ENCODE assay signal across 8 cellular contexts in genomic region chr12:32548691-32549412, GRCh38.
A peak's percentile ranks its signal among the peaks of the same experiment; 100 is the strongest.
DNase-seq lines count a peak whose midpoint lies in the region; ATAC-seq and TF ChIP-seq lines count a peak whose summit lies in the region.

No MANE protein-coding gene starts in this region.

- H3K4me3 ChIP-seq in duodenal mucosa (ENCODE audit: low read depth in 1 of 2, low read length in 2 of 2) (no peak overlapping the region), tibial artery (peak overlapping the region; percentile 14 to 23)

- H3K27ac Mint-ChIP-seq in stimulated activated effector memory CD8-positive, alpha-beta T cell treated with anti-CD3 and anti-CD28 coated beads, Interleukin-12 subunit alpha, Interleukin-12 subunit beta, amount 100 ng/mL, for 72 hours, result no peak overlapping the region

- TF ChIP-seq CTCF in tibial artery (IDR thresholded peaks at IDR 0.05), result no peak

- DNase-seq in LHCN-M2 (ENCODE audit: low read depth) (peak; percentile 82), midbrain (lab: John Stamatoyannopoulos, UW) (peak; percentile 52), tibial artery (peak; percentile 61 to 76), HuH-7.5 (ENCODE audit: low spot score) (no peak)
- no peak for DNase-seq in stimulated activated effector memory CD8-positive, alpha-beta T cell treated with anti-CD3 and anti-CD28 coated beads, Interleukin-12 subunit alpha, Interleukin-12 subunit beta, amount 100 ng/mL, for 72 hours (ENCODE audit: low spot score in 2 of 2)
- DNase-seq in activated CD4-positive, CD25-positive, alpha-beta regulatory T cell treated with anti-CD3 and anti-CD28 coated beads, Interleukin-2, amount 50 U/mL, for 72 hours, result no peak
- DNase-seq in stimulated activated CD8-positive, alpha-beta memory T cell treated with anti-CD3 and anti-CD28 coated beads, Interleukin-4, amount 100 ng/mL, for 48 hours, result no peak

- no peak for ATAC-seq in stimulated activated effector memory CD8-positive, alpha-beta T cell treated with anti-CD3 and anti-CD28 coated beads, Interleukin-12 subunit alpha, Interleukin-12 subunit beta, amount 100 ng/mL, for 72 hours

- H3K36me3 ChIP-seq in duodenal mucosa (ENCODE audit: control insufficient read depth in 1 of 2, insufficient read depth in 2 of 2, low read length in 2 of 2) (no peaks in the 10 kb centered on the region), tibial artery (no peaks in the 10 kb centered on the region)

- peak overlapping the region; percentile 10 for H3K27ac ChIP-seq in duodenal mucosa (ENCODE audit: low read depth, low read length)
- peak overlapping the region; percentile 75 to 76 for H3K27ac ChIP-seq in tibial artery

- peaks cover 9 to 14% of the 10 kb centered on the region in 2 donors for H3K4me1 ChIP-seq in duodenal mucosa (ENCODE audit: control insufficient read depth in 1 of 2, insufficient read depth in 2 of 2, low read length in 2 of 2)
- H3K4me1 ChIP-seq in tibial artery, result peaks cover 0 to 82% (median 51%) of the 10 kb centered on the region in 4 donors

- H3K9ac ChIP-seq in duodenal mucosa (ENCODE audit: low read depth in 1 of 2, low read length in 2 of 2), result no peak overlapping the region

- no peaks in the 10 kb centered on the region for H3K36me3 Mint-ChIP-seq in stimulated activated effector memory CD8-positive, alpha-beta T cell treated with anti-CD3 and anti-CD28 coated beads, Interleukin-12 subunit alpha, Interleukin-12 subunit beta, amount 100 ng/mL, for 72 hours

- no peaks in the 10 kb centered on the region for H3K9me3 Mint-ChIP-seq in stimulated activated effector memory CD8-positive, alpha-beta T cell treated with anti-CD3 and anti-CD28 coated beads, Interleukin-12 subunit alpha, Interleukin-12 subunit beta, amount 100 ng/mL, for 72 hours

- no peaks in the 10 kb centered on the region for H3K27me3 ChIP-seq in duodenal mucosa (ENCODE audit: control insufficient read depth in 1 of 2, insufficient read depth in 2 of 2, low read length in 2 of 2)
- H3K27me3 ChIP-seq in tibial artery, result no peaks in the 10 kb centered on the region

- no peaks in the 10 kb centered on the region for H3K4me1 Mint-ChIP-seq in stimulated activated effector memory CD8-positive, alpha-beta T cell treated with anti-CD3 and anti-CD28 coated beads, Interleukin-12 subunit alpha, Interleukin-12 subunit beta, amount 100 ng/mL, for 72 hours

- intact Hi-C loops in tibial artery (cut with DNase I; ENCODE audit: low total_unique reads), result no loop called here

- no peaks in the 10 kb centered on the region for H3K9me3 ChIP-seq in duodenal mucosa (ENCODE audit: control insufficient read depth in 1 of 2, low read length in 2 of 2)
- H3K9me3 ChIP-seq in tibial artery, result no peaks in the 10 kb centered on the region

- no peak overlapping the region for H3K4me3 Mint-ChIP-seq in stimulated activated effector memory CD8-positive, alpha-beta T cell treated with anti-CD3 and anti-CD28 coated beads, Interleukin-12 subunit alpha, Interleukin-12 subunit beta, amount 100 ng/mL, for 72 hours

Comparison
In these comparisons a context has a peak if more than half of its experiments do, and no peak if none do; other contexts are left out.
1. DNase-seq: peak in LHCN-M2 (single experiment), midbrain (single experiment) and tibial artery (2 of 2); none in HuH-7.5 (single experiment), stimulated activated effector memory CD8-positive, alpha-beta T cell treated with anti-CD3 and anti-CD28 coated beads, Interleukin-12 subunit alpha, Interleukin-12 subunit beta, amount 100 ng/mL, for 72 hours (0 of 2), activated CD4-positive, CD25-positive, alpha-beta regulatory T cell treated with anti-CD3 and anti-CD28 coated beads, Interleukin-2, amount 50 U/mL, for 72 hours (single experiment) and stimulated activated CD8-positive, alpha-beta memory T cell treated with anti-CD3 and anti-CD28 coated beads, Interleukin-4, amount 100 ng/mL, for 48 hours (single experiment).
2. H3K4me3 ChIP-seq: peak in tibial artery (2 of 2); none in duodenal mucosa (0 of 2).